In the genomic region with DNA sequence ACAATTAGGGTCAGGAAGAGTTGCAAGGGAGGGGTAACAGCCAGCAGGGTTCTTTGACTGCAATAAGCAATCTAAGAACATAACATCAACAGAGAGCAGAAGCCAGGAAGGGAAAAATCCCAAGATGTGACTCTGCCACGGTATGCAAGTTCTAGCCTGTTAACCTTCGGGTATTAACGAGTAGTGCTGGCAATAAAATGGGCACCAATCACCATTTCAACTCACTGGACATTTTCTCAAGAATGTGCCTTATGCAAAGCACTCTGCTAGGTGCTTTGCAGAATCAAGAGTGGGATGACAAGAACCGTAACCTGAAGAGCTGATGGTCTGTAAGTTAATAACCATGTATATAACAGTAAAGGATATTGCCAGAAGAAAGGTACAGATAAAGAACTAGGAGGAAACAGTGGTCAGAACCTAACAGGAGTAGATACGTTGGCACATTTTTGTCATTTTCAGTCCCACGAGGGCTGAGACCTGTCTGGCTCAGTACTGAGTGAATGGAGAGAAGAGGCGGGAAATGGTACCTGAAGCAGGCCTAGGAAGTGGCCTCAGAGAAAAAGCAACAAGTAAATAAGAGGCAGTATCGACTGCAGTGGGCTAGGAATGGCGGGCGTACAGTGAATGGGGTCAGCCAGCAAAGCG, we compare ENCODE assay signal across 8 cellular contexts. TPM values are rescaled to one million over a fixed set of nuclear protein-coding genes. Genes with fewer than 3 reads are reported as not detected.
DNase-seq lines count a peak whose midpoint lies in the region; ATAC-seq and TF ChIP-seq lines count a peak whose summit lies in the region.

No MANE protein-coding gene starts in this region.

- H3K4me1 ChIP-seq in esophagus muscularis mucosa: peaks cover 10 to 36% (median 24%) of the 10 kb centered on the region in 4 donors
- peaks cover 2 to 33% of the 10 kb centered on the region in 2 donors for H3K4me1 ChIP-seq in neuronal stem cell (ENCODE audit: control insufficient read depth in 2 of 2, insufficient read depth in 1 of 2, low read depth in 1 of 2, low read length in 2 of 2)

- POLR2A ChIA-PET in AG04449 (lab: Yijun Ruan, JAX): no interaction called here

- H3K23ac ChIP-seq in neuronal stem cell (ENCODE audit: low read depth, low read length, poor library complexity): peak overlapping the region; percentile 70

- no peak for TF ChIP-seq CTCF in AG04449 (IDR thresholded peaks at IDR 0.05; ENCODE audit: insufficient read depth, low read length, missing control alignments)
- TF ChIP-seq CTCF in GM13976 (IDR thresholded peaks at IDR 0.05; ENCODE audit: borderline replicate concordance, control extremely low read depth, extremely low read depth, insufficient read depth, missing control alignments): no peak
- no peak for TF ChIP-seq CTCF in esophagus muscularis mucosa (IDR thresholded peaks at IDR 0.05)

- H3K4ac ChIP-seq in neuronal stem cell (ENCODE audit: low read length): no peak overlapping the region

- intact Hi-C loops in esophagus muscularis mucosa (cut with DNase I): no loop called here

- peaks cover 2% of the 10 kb centered on the region for H3K79me1 ChIP-seq in neuronal stem cell (ENCODE audit: low read depth, low read length)

- H3K27ac ChIP-seq in esophagus muscularis mucosa (replicated peaks in 1 of 4) (peak overlapping the region; percentile 86 to 92 (median 90)), neuronal stem cell (replicated peaks; ENCODE audit: low read length) (peak overlapping the region; percentile 96)

- CTCF ChIA-PET in AG04449 (lab: Yijun Ruan, JAX): interaction anchor here (3.7 kb wide), 1 partner anchor 145 kb away, joined by 21 read pairs; no protein-coding TSS in a partner anchor

- no peak overlapping the region for H4K8ac ChIP-seq in neuronal stem cell (ENCODE audit: low read depth, low read length)

- peak overlapping the region; percentile 31 for H2AFZ ChIP-seq in neuronal stem cell (ENCODE audit: low read length)

- peak; percentile 4 for ATAC-seq in HG03095 (IDR thresholded peaks at IDR 0.05; ENCODE audit: unreplicated experiment)

- H4K91ac ChIP-seq in neuronal stem cell (ENCODE audit: low read depth, low read length, poor library complexity): no peak overlapping the region

- peak overlapping the region; percentile 73 for H3K4me3 ChIP-seq in AG04449 (ENCODE audit: low read depth, low read length)
- peak overlapping the region; percentile 88 to 97 (median 91) for H3K4me3 ChIP-seq in esophagus muscularis mucosa
- peak overlapping the region; percentile 78 to 91 for H3K4me3 ChIP-seq in neuronal stem cell (ENCODE audit: low read length in 2 of 2)

- no peaks in the 10 kb centered on the region for H3K27me3 ChIP-seq in esophagus muscularis mucosa
- no peaks in the 10 kb centered on the region for H3K27me3 ChIP-seq in neuronal stem cell (ENCODE audit: control insufficient read depth in 3 of 3, insufficient read depth in 3 of 3, low read depth in 1 of 3, low read length in 3 of 3)

- DNase-seq in AG04449 (ENCODE audit: low read depth, low spot score): no peak
- DNase-seq in GM13976 (ENCODE audit: low spot score): peak; percentile 26
- peak; percentile 57 for DNase-seq in SW480 (ENCODE audit: low spot score)
- no peak for DNase-seq in esophagus muscularis mucosa (ENCODE audit: extremely low spot score)
- DNase-seq in neuronal stem cell (ENCODE audit: low spot score): no peak
- DNase-seq in effector CD8-positive, alpha-beta T cell (lab: John Stamatoyannopoulos, UW): no peak
- DNase-seq in retina: no peak

- H2BK15ac ChIP-seq in neuronal stem cell (ENCODE audit: low read length): no peak overlapping the region

- in situ Hi-C loops in GM13976 (cut with MboI; ENCODE audit: low sequenced_read_pairs, unreplicated experiment): no loop called here

- H2BK120ac ChIP-seq in neuronal stem cell (ENCODE audit: low read depth, low read length): no peak overlapping the region

- 21% methylated on average over 11 of the region's 11 CpGs for WGBS in esophagus muscularis mucosa
- WGBS in neuronal stem cell (ENCODE audit: extremely low coverage in 2 of 2, insufficient read length in 2 of 2, insufficient replicate concordance in 1 of 2), 2 donors: no CpG with 5 or more reads among the region's 11 CpGs

- no peaks in the 10 kb centered on the region for H3K9me3 ChIP-seq in esophagus muscularis mucosa
- no peaks in the 10 kb centered on the region for H3K9me3 ChIP-seq in neuronal stem cell (replicated peaks in 1 of 2; ENCODE audit: control insufficient read depth in 2 of 2, insufficient read depth in 1 of 2, low read depth in 1 of 2, low read length in 2 of 2)

- H3K14ac ChIP-seq in neuronal stem cell (ENCODE audit: low read length): no peak overlapping the region

- no peak for TF ChIP-seq EP300 in esophagus muscularis mucosa (IDR thresholded peaks at IDR 0.05)

- H2BK12ac ChIP-seq in neuronal stem cell (ENCODE audit: low read length): no peak overlapping the region

- no peak overlapping the region for H2AK5ac ChIP-seq in neuronal stem cell (ENCODE audit: low read depth, low read length)

- peak overlapping the region; percentile 89 for H3K18ac ChIP-seq in neuronal stem cell (ENCODE audit: low read length)

- peak overlapping the region; percentile 95 for H2BK5ac ChIP-seq in neuronal stem cell (ENCODE audit: low read length)

- peak overlapping the region; percentile 69 for H3K4me2 ChIP-seq in neuronal stem cell (ENCODE audit: insufficient read depth, low read length, poor library complexity, severe bottlenecking)

- peak overlapping the region; percentile 88 for H3K9ac ChIP-seq in neuronal stem cell (ENCODE audit: low read depth, low read length, poor library complexity)

- H3K36me3 ChIP-seq in esophagus muscularis mucosa: no peaks in the 10 kb centered on the region
- H3K36me3 ChIP-seq in neuronal stem cell (replicated peaks in 1 of 2; ENCODE audit: control insufficient read depth in 2 of 2, insufficient read depth in 2 of 2, low read length in 2 of 2): peaks cover 0 to 45% of the 10 kb centered on the region in 2 donors

- no peak for TF ChIP-seq POLR2A in esophagus muscularis mucosa (IDR thresholded peaks at IDR 0.05; ENCODE audit: low read depth)

RNA-seq across cellular contexts. Expression of a gene that starts 2.7 kb away (rescaled TPM):
- 1 to 10 TPM; 1.7 to 3.1 (median 2.3) TPM for total RNA-seq in esophagus muscularis mucosa
- polyA plus RNA-seq in neuronal stem cell (2013, experiment 1 of 2): 73.8 TPM
- 73.6 TPM for polyA plus RNA-seq in neuronal stem cell (2013, experiment 2 of 2)

Comparison
In these comparisons a context has a peak if more than half of its experiments do, and no peak if none do; other contexts are left out.
1. DNase-seq: peak in GM13976 (single experiment) and SW480 (single experiment); none in AG04449 (single experiment), esophagus muscularis mucosa (single experiment), neuronal stem cell (single experiment), effector CD8-positive, alpha-beta T cell (single experiment) and retina (single experiment).
2. Peak in every context shown above with its lines, with median percentiles within 50 percentile points of each other: H3K4me3 ChIP-seq.